Comparison of ENCODE assay signal across 1 cellular context in the genomic region with DNA sequence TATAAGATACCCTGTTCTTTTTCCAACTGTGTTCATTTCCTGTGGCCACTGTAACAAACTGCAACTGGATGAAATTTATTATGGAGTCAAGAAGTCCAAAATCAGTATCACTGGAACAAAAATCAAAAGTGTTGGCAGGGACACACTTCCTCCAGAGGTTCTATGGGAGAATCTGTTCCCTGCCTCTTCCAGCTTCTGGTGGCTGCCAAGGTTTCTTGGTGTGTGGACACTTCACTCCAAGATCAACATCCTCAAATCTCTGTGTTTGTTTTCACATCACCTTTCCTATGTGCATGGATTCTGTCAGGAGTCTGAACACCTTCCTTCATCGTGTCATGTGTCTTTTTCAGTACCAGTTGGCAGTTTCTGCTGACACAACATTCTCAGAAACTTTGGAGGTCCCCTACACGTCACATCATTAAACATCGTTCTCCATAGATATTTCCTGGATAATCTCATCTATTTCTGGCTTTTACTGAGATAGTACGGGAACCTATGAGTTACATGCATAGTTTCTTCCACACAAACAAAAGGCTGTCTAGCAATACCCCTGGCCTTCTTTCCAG.
TF ChIP-seq lines count a peak whose summit lies in the region.

No MANE protein-coding gene starts in this region.

TF ChIP-seq in WTC11, 78 proteins besides CTCF, POLR2A, EP300 and RAD21 (continued from another document):
- TF ChIP-seq, protein P1, sequence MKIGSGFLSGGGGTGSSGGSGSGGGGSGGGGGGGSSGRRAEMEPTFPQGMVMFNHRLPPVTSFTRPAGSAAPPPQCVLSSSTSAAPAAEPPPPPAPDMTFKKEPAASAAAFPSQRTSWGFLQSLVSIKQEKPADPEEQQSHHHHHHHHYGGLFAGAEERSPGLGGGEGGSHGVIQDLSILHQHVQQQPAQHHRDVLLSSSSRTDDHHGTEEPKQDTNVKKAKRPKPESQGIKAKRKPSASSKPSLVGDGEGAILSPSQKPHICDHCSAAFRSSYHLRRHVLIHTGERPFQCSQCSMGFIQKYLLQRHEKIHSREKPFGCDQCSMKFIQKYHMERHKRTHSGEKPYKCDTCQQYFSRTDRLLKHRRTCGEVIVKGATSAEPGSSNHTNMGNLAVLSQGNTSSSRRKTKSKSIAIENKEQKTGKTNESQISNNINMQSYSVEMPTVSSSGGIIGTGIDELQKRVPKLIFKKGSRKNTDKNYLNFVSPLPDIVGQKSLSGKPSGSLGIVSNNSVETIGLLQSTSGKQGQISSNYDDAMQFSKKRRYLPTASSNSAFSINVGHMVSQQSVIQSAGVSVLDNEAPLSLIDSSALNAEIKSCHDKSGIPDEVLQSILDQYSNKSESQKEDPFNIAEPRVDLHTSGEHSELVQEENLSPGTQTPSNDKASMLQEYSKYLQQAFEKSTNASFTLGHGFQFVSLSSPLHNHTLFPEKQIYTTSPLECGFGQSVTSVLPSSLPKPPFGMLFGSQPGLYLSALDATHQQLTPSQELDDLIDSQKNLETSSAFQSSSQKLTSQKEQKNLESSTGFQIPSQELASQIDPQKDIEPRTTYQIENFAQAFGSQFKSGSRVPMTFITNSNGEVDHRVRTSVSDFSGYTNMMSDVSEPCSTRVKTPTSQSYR (CRISPR knock-in tag; IDR thresholded peaks at IDR 0.05): no peak
- TF ChIP-seq, protein P2, sequence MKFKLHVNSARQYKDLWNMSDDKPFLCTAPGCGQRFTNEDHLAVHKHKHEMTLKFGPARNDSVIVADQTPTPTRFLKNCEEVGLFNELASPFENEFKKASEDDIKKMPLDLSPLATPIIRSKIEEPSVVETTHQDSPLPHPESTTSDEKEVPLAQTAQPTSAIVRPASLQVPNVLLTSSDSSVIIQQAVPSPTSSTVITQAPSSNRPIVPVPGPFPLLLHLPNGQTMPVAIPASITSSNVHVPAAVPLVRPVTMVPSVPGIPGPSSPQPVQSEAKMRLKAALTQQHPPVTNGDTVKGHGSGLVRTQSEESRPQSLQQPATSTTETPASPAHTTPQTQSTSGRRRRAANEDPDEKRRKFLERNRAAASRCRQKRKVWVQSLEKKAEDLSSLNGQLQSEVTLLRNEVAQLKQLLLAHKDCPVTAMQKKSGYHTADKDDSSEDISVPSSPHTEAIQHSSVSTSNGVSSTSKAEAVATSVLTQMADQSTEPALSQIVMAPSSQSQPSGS (CRISPR knock-in tag; IDR thresholded peaks at IDR 0.05; ENCODE audit: borderline replicate concordance, low read depth): no peak
- TF ChIP-seq ESRRA (CRISPR knock-in tag; IDR thresholded peaks at IDR 0.05; ENCODE audit: borderline replicate concordance) (no peak), OVOL2 (CRISPR knock-in tag; IDR thresholded peaks at IDR 0.05; ENCODE audit: borderline replicate concordance) (no peak), HMGA2 (CRISPR knock-in tag; IDR thresholded peaks at IDR 0.05) (no peak), MXD4 (CRISPR knock-in tag; IDR thresholded peaks at IDR 0.05; ENCODE audit: borderline replicate concordance) (no peak), TEAD4 (CRISPR knock-in tag; IDR thresholded peaks at IDR 0.05) (no peak)
- TF ChIP-seq, protein P3, sequence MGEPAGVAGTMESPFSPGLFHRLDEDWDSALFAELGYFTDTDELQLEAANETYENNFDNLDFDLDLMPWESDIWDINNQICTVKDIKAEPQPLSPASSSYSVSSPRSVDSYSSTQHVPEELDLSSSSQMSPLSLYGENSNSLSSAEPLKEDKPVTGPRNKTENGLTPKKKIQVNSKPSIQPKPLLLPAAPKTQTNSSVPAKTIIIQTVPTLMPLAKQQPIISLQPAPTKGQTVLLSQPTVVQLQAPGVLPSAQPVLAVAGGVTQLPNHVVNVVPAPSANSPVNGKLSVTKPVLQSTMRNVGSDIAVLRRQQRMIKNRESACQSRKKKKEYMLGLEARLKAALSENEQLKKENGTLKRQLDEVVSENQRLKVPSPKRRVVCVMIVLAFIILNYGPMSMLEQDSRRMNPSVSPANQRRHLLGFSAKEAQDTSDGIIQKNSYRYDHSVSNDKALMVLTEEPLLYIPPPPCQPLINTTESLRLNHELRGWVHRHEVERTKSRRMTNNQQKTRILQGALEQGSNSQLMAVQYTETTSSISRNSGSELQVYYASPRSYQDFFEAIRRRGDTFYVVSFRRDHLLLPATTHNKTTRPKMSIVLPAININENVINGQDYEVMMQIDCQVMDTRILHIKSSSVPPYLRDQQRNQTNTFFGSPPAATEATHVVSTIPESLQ (CRISPR knock-in tag; IDR thresholded peaks at IDR 0.05): no peak
